25 cellular contexts compared by ENCODE assay signal in genomic region chr6:143531720-143532504, GRCh38. TPM values are rescaled to one million over a fixed set of nuclear protein-coding genes. Genes with fewer than 3 reads are reported as not detected.
DNase-seq lines count a peak whose midpoint lies in the region; ATAC-seq and TF ChIP-seq lines count a peak whose summit lies in the region.
"Had no signal": no experiment of that assay in that cellular context is flagged by ENCODE, and none has a peak within 500 bp of the region (broad histone marks: within the 10 kb centered on the region; RNA-seq: fewer than 3 reads in every experiment).

No MANE protein-coding gene starts in this region.

- H3K4me1 Mint-ChIP-seq in activated CD8-positive, alpha-beta T cell treated with anti-CD3 and anti-CD28 coated beads for 36 hours (ENCODE audit: low read depth) = peaks cover 17% of the 10 kb centered on the region
- H3K4me1 Mint-ChIP-seq in activated CD8-positive, alpha-beta T cell treated with anti-CD3 and anti-CD28 coated beads, Interleukin-2, amount 10 ng/mL, durations not matched to agents 7 days and 5 days (ENCODE audit: low read depth) = peaks cover 20% of the 10 kb centered on the region

- H2AFZ ChIP-seq in Loucy (ENCODE audit: low read length) = no peak overlapping the region
- no peak overlapping the region for H2AFZ ChIP-seq in hepatocyte

- peak overlapping the region; percentile 95 for H3K27ac ChIP-seq in hepatocyte
- H3K27ac ChIP-seq: SJCRH30 had no signal

- no peaks in the 10 kb centered on the region for H3K9me3 ChIP-seq in Loucy (ENCODE audit: insufficient read depth, low read depth, low read length)
- H3K9me3 ChIP-seq in hepatocyte (ENCODE audit: low read depth) = no peaks in the 10 kb centered on the region
- H3K9me3 ChIP-seq: BE2C, MG63, Peyer's patch, SJCRH30 had no signal

- H3K4me1 ChIP-seq in Loucy (ENCODE audit: insufficient read depth, low read length, poor library complexity, severe bottlenecking) (peaks cover 26% of the 10 kb centered on the region), hepatocyte (ENCODE audit: insufficient read depth) (peaks cover 4% of the 10 kb centered on the region)
- H3K4me1 ChIP-seq: BE2C, SJCRH30 had no signal

- intact Hi-C loops in activated CD8-positive, alpha-beta T cell treated with anti-CD3 and anti-CD28 coated beads for 36 hours (cut with micrococcal nuclease) = no loop called here

- no peaks in the 10 kb centered on the region for H3K36me3 ChIP-seq in Loucy (ENCODE audit: insufficient read depth, low read length)
- no peaks in the 10 kb centered on the region for H3K36me3 ChIP-seq in hepatocyte (replicated peaks; ENCODE audit: insufficient read depth, low read depth)
- H3K36me3 ChIP-seq: BE2C, MG63, Peyer's patch, SJCRH30 had no signal

- no peaks in the 10 kb centered on the region for H3K9me3 Mint-ChIP-seq in activated CD8-positive, alpha-beta T cell treated with anti-CD3 and anti-CD28 coated beads for 36 hours
- H3K9me3 Mint-ChIP-seq in activated CD8-positive, alpha-beta T cell treated with anti-CD3 and anti-CD28 coated beads, Interleukin-2, amount 10 ng/mL, durations not matched to agents 7 days and 5 days (ENCODE audit: insufficient read depth) = no peaks in the 10 kb centered on the region
- H3K9me3 Mint-ChIP-seq: IgD-negative memory B cell had no signal

- 0 out of 2 replicates have a peak, but pooled peaks cover 4% of the 10 kb centered on the region for H3F3A ChIP-seq in Loucy (ENCODE audit: low read depth)

- H4K20me1 ChIP-seq in Loucy (ENCODE audit: insufficient read depth, low read length, poor library complexity, severe bottlenecking) (no peaks in the 10 kb centered on the region), hepatocyte (ENCODE audit: insufficient read depth, poor library complexity, severe bottlenecking) (no peaks in the 10 kb centered on the region)

- H3K9ac ChIP-seq in Loucy (ENCODE audit: low read depth, low read length, poor library complexity, severe bottlenecking) = no peak overlapping the region

- no peaks in the 10 kb centered on the region for H3K9me2 ChIP-seq in Loucy (replicated peaks; ENCODE audit: low read depth, low read length)
- no peaks in the 10 kb centered on the region for H3K9me2 ChIP-seq in hepatocyte (replicated peaks; ENCODE audit: insufficient read depth)

- peak; percentile 37 for ATAC-seq in activated CD8-positive, alpha-beta T cell treated with anti-CD3 and anti-CD28 coated beads for 36 hours
- no peak for ATAC-seq in activated CD8-positive, alpha-beta T cell treated with anti-CD3 and anti-CD28 coated beads, Interleukin-2, amount 10 ng/mL, durations not matched to agents 7 days and 5 days
- no peak for ATAC-seq in GM21526 (IDR thresholded peaks at IDR 0.05; ENCODE audit: low FRiP score, unreplicated experiment)

- no peak for TF ChIP-seq CTCF in activated CD8-positive, alpha-beta T cell treated with anti-CD3 and anti-CD28 coated beads for 36 hours (IDR thresholded peaks at IDR 0.05)
- TF ChIP-seq CTCF in Loucy (conservative IDR thresholded peaks at IDR 0.05; ENCODE audit: low read length) (no peak), hepatocyte (IDR thresholded peaks at IDR 0.05; ENCODE audit: poor library complexity) (no peak)

- no peak overlapping the region for H3K27ac Mint-ChIP-seq in activated CD8-positive, alpha-beta T cell treated with anti-CD3 and anti-CD28 coated beads for 36 hours
- no peak overlapping the region for H3K27ac Mint-ChIP-seq in activated CD8-positive, alpha-beta T cell treated with anti-CD3 and anti-CD28 coated beads, Interleukin-2, amount 10 ng/mL, durations not matched to agents 7 days and 5 days
- H3K27ac Mint-ChIP-seq: IgD-negative memory B cell had no signal

- WGBS in hepatocyte (ENCODE audit: low lambda C conversion rate, missing lambda C conversion rate) = 61% methylated on average over 5 of the region's 5 CpGs

- CTCF ChIA-PET in activated CD8-positive, alpha-beta T cell treated with anti-CD3 and anti-CD28 coated beads for 36 hours (lab: Charles Lee) = no interaction called here
- CTCF ChIA-PET in activated CD8-positive, alpha-beta T cell treated with anti-CD3 and anti-CD28 coated beads, Interleukin-2, amount 10 ng/mL, durations not matched to agents 7 days and 5 days (lab: Charles Lee) = interaction anchor here (3.8 kb wide), 1 partner anchor 19 kb away, joined by 15 read pairs; the partner anchor contains the start of gene FUCA2

- POLR2A ChIA-PET in activated CD8-positive, alpha-beta T cell treated with anti-CD3 and anti-CD28 coated beads for 36 hours (lab: Charles Lee) = interaction anchor here (1.1 kb wide), 1 partner anchor 16 kb away, joined by 5 read pairs; no protein-coding TSS in a partner anchor
- POLR2A ChIA-PET in activated CD8-positive, alpha-beta T cell treated with anti-CD3 and anti-CD28 coated beads, Interleukin-2, amount 10 ng/mL, durations not matched to agents 7 days and 5 days (lab: Charles Lee) = no interaction called here

- no peak overlapping the region for H3K4me3 Mint-ChIP-seq in activated CD8-positive, alpha-beta T cell treated with anti-CD3 and anti-CD28 coated beads for 36 hours
- no peak overlapping the region for H3K4me3 Mint-ChIP-seq in activated CD8-positive, alpha-beta T cell treated with anti-CD3 and anti-CD28 coated beads, Interleukin-2, amount 10 ng/mL, durations not matched to agents 7 days and 5 days
- H3K4me3 Mint-ChIP-seq: IgD-negative memory B cell had no signal

- no peaks in the 10 kb centered on the region for H3K36me3 Mint-ChIP-seq in activated CD8-positive, alpha-beta T cell treated with anti-CD3 and anti-CD28 coated beads for 36 hours (ENCODE audit: low read depth)
- peaks cover 2% of the 10 kb centered on the region for H3K36me3 Mint-ChIP-seq in activated CD8-positive, alpha-beta T cell treated with anti-CD3 and anti-CD28 coated beads, Interleukin-2, amount 10 ng/mL, durations not matched to agents 7 days and 5 days (ENCODE audit: low read depth)
- H3K36me3 Mint-ChIP-seq: IgD-negative memory B cell had no signal

- no peaks in the 10 kb centered on the region for H3K79me2 ChIP-seq in Loucy (ENCODE audit: insufficient read depth, low read length)
- H3K79me2 ChIP-seq in hepatocyte = no peaks in the 10 kb centered on the region

- no peak overlapping the region for H3K4me3 ChIP-seq in Loucy (ENCODE audit: low read length, poor library complexity, severe bottlenecking)
- H3K4me3 ChIP-seq in hepatocyte = no peak overlapping the region
- H3K4me3 ChIP-seq: MG63, Peyer's patch, SJCRH30 had no signal

- H3K4me2 ChIP-seq in Loucy (ENCODE audit: low read depth, low read length, poor library complexity, severe bottlenecking) = peak overlapping the region; percentile 8
- H3K4me2 ChIP-seq in hepatocyte = peak overlapping the region; percentile 35

- H3K27me3 ChIP-seq in Loucy (ENCODE audit: insufficient read depth, low read length, poor library complexity, severe bottlenecking) (no peaks in the 10 kb centered on the region), hepatocyte (no peaks in the 10 kb centered on the region)
- H3K27me3 ChIP-seq: MG63, Peyer's patch had no signal

- no peaks in the 10 kb centered on the region for H3K27me3 Mint-ChIP-seq in activated CD8-positive, alpha-beta T cell treated with anti-CD3 and anti-CD28 coated beads for 36 hours
- no peaks in the 10 kb centered on the region for H3K27me3 Mint-ChIP-seq in activated CD8-positive, alpha-beta T cell treated with anti-CD3 and anti-CD28 coated beads, Interleukin-2, amount 10 ng/mL, durations not matched to agents 7 days and 5 days (ENCODE audit: low read depth)
- H3K27me3 Mint-ChIP-seq: IgD-negative memory B cell had no signal

- DNase-seq in activated CD8-positive, alpha-beta T cell treated with anti-CD3 and anti-CD28 coated beads for 36 hours = peak; percentile 35
- DNase-seq in activated CD8-positive, alpha-beta T cell treated with anti-CD3 and anti-CD28 coated beads, Interleukin-2, amount 10 ng/mL, durations not matched to agents 7 days and 5 days = no peak
- peak; percentile 25 for DNase-seq in hepatocyte (ENCODE audit: low spot score)
- no peak for DNase-seq in NCI-H226
- no peak for DNase-seq in RKO (ENCODE audit: low spot score)
- DNase-seq: BE2C, EL, GF-D8, GOT3, HCEC 1CT, Karpas-422, MG63, NCI-H1417, NCI-H1694 treated with DMSO at 0.1 percent for 48 hours, NCI-H2081 treated with DMSO at 0.1 percent for 48 hours, NCI-H2171 treated with DMSO at 0.1 percent for 48 hours, NCI-H446, NCI-H526, SJCRH30, SW 1271 had no signal

RNA-seq across cellular contexts. Expression of gene FUCA2, which starts 20.4 kb away (rescaled TPM):
- total RNA-seq in activated CD8-positive, alpha-beta T cell treated with anti-CD3 and anti-CD28 coated beads for 36 hours = 1 to 10 TPM; 6.6 to 8.5 TPM
- 10 to 100 TPM; 10.7 to 13.8 TPM for total RNA-seq in activated CD8-positive, alpha-beta T cell treated with anti-CD3 and anti-CD28 coated beads, Interleukin-2, amount 10 ng/mL, durations not matched to agents 7 days and 5 days
- 117 TPM in 2 replicates for total RNA-seq in hepatocyte
- 141 and 142 TPM in 2 replicates for polyA plus RNA-seq in hepatocyte
- total RNA-seq: OCI-LY7 had no signal

Comparison
In these comparisons a context has a peak if more than half of its experiments do, and no peak if none do; other contexts are left out.
1. DNase-seq: peak in activated CD8-positive, alpha-beta T cell treated with anti-CD3 and anti-CD28 coated beads for 36 hours (single experiment) and hepatocyte (single experiment); none in activated CD8-positive, alpha-beta T cell treated with anti-CD3 and anti-CD28 coated beads, Interleukin-2, amount 10 ng/mL, durations not matched to agents 7 days and 5 days (single experiment), NCI-H226 (single experiment) and RKO (single experiment).